37 cellular contexts compared by ENCODE assay signal in genomic region chr1:234466945-234467344, GRCh38.
"Had no signal": no experiment of that assay in that cellular context is flagged by ENCODE, and none has a peak within 500 bp of the region (broad histone marks: within the 10 kb centered on the region; RNA-seq: fewer than 3 reads in every experiment).

No MANE protein-coding gene starts in this region.

- H3K27ac Mint-ChIP-seq: activated B cell treated with CpG ODN at 0.5 μM for 24 hours; activated CD4-positive, alpha-beta memory T cell treated with anti-CD3 and anti-CD28 coated beads for 36 hours; activated CD4-positive, alpha-beta T cell treated with anti-CD3 and anti-CD28 coated beads, Interleukin-2, amount 10 ng/mL, durations not matched to agents 24 days and 14 days; activated CD8-positive, alpha-beta T cell treated with anti-CD3 and anti-CD28 coated beads for 36 hours; activated naive CD4-positive, alpha-beta T cell treated with anti-CD3 and anti-CD28 coated beads for 36 hours; activated naive CD8-positive, alpha-beta T cell treated with anti-CD3 and anti-CD28 coated beads for 36 hours; activated T-cell treated with anti-CD3 and anti-CD28 coated beads, Interleukin-2, amount 50 U/mL, for 72 hours; activated T-helper 1 cell treated with anti-CD3 and anti-CD28 coated beads, Interleukin-12 subunit alpha, Interleukin-12 subunit beta, Interleukin-2, Interleukin-4 antibody, amounts not matched to agents 30 ng/mL and 10 ng/mL and 1 ng/mL, durations not matched to agents 14 hours and 24 hours and 36 hours; activated T-helper 17 cell treated with anti-CD3 and anti-CD28 coated beads, Interleukin-2, amount 50 U/mL, for 72 hours; T-helper 1 cell treated with Interleukin-12 subunit alpha and Interleukin-12 subunit beta and Interleukin-4 antibody, amounts not matched to agents 30 μg/mL and 1 μg/mL, for 36 hours; T-helper 2 cell treated with Interferon-gamma antibody and Interleukin-4, amounts not matched to agents 5 μg/mL and 100 μg/mL, for 36 hours had no signal

- H3K4me1 ChIP-seq: adrenal gland, breast epithelium had no signal

- H3K9me3 Mint-ChIP-seq: activated B cell treated with CpG ODN at 0.5 μM for 24 hours; activated CD4-positive, alpha-beta memory T cell treated with anti-CD3 and anti-CD28 coated beads for 36 hours; activated CD4-positive, alpha-beta T cell treated with anti-CD3 and anti-CD28 coated beads, Interleukin-2, amount 10 ng/mL, durations not matched to agents 24 days and 14 days; activated CD8-positive, alpha-beta T cell treated with anti-CD3 and anti-CD28 coated beads for 36 hours; activated naive CD4-positive, alpha-beta T cell treated with anti-CD3 and anti-CD28 coated beads for 36 hours; activated naive CD4-positive, alpha-beta T cell treated with anti-CD3 and anti-CD28 coated beads, Interleukin-2, amount 50 U/mL, for 72 hours; activated naive CD8-positive, alpha-beta T cell treated with anti-CD3 and anti-CD28 coated beads for 36 hours; activated T-cell treated with anti-CD3 and anti-CD28 coated beads, Interleukin-2, amount 50 U/mL, for 4 hours; activated T-cell treated with anti-CD3 and anti-CD28 coated beads, Interleukin-2, amount 50 U/mL, for 72 hours; activated T-helper 1 cell treated with anti-CD3 and anti-CD28 coated beads, Interleukin-12 subunit alpha, Interleukin-12 subunit beta, Interleukin-2, Interleukin-4 antibody, amounts not matched to agents 30 ng/mL and 10 ng/mL and 1 ng/mL, durations not matched to agents 14 hours and 24 hours and 36 hours; activated T-helper 17 cell treated with anti-CD3 and anti-CD28 coated beads, Interleukin-2, amount 50 U/mL, for 72 hours; central memory CD8-positive, alpha-beta T cell; T-helper 1 cell treated with Interleukin-12 subunit alpha and Interleukin-12 subunit beta and Interleukin-4 antibody, amounts not matched to agents 30 μg/mL and 1 μg/mL, for 36 hours; T-helper 2 cell treated with Interferon-gamma antibody and Interleukin-4, amounts not matched to agents 5 μg/mL and 100 μg/mL, for 36 hours had no signal

- H3K9me3 ChIP-seq: adrenal gland, body of pancreas, breast epithelium had no signal

- H3K27me3 Mint-ChIP-seq: activated B cell treated with CpG ODN at 0.5 μM for 24 hours; activated CD4-positive, alpha-beta memory T cell treated with anti-CD3 and anti-CD28 coated beads for 36 hours; activated CD4-positive, alpha-beta T cell treated with anti-CD3 and anti-CD28 coated beads, Interleukin-2, amount 10 ng/mL, durations not matched to agents 24 days and 14 days; activated CD8-positive, alpha-beta T cell treated with anti-CD3 and anti-CD28 coated beads for 36 hours; activated naive CD8-positive, alpha-beta T cell treated with anti-CD3 and anti-CD28 coated beads for 36 hours; activated T-helper 17 cell treated with anti-CD3 and anti-CD28 coated beads, Interleukin-2, amount 50 U/mL, for 72 hours; central memory CD8-positive, alpha-beta T cell had no signal

- H3K4me3 ChIP-seq: adrenal gland, body of pancreas, breast epithelium, cardiac muscle cell had no signal

- H3K27me3 ChIP-seq: adrenal gland, body of pancreas, brain microvascular endothelial cell, breast epithelium, cardiac muscle cell had no signal

- H3K36me3 ChIP-seq: breast epithelium had no signal

- H3K4me3 Mint-ChIP-seq: activated B cell treated with CpG ODN at 0.5 μM for 24 hours; activated CD4-positive, alpha-beta memory T cell treated with anti-CD3 and anti-CD28 coated beads for 36 hours; activated CD4-positive, alpha-beta T cell treated with anti-CD3 and anti-CD28 coated beads, Interleukin-2, amount 10 ng/mL, durations not matched to agents 24 days and 14 days; activated CD8-positive, alpha-beta T cell treated with anti-CD3 and anti-CD28 coated beads for 36 hours; activated naive CD4-positive, alpha-beta T cell treated with anti-CD3 and anti-CD28 coated beads for 36 hours; activated naive CD8-positive, alpha-beta T cell treated with anti-CD3 and anti-CD28 coated beads for 36 hours; activated T-cell treated with anti-CD3 and anti-CD28 coated beads, Interleukin-2, amount 50 U/mL, for 4 hours; activated T-cell treated with anti-CD3 and anti-CD28 coated beads, Interleukin-2, amount 50 U/mL, for 72 hours; activated T-helper 1 cell treated with anti-CD3 and anti-CD28 coated beads, Interleukin-12 subunit alpha, Interleukin-12 subunit beta, Interleukin-2, Interleukin-4 antibody, amounts not matched to agents 30 ng/mL and 10 ng/mL and 1 ng/mL, durations not matched to agents 14 hours and 24 hours and 36 hours; activated T-helper 17 cell treated with anti-CD3 and anti-CD28 coated beads, Interleukin-2, amount 50 U/mL, for 72 hours; central memory CD8-positive, alpha-beta T cell; T-helper 1 cell treated with Interleukin-12 subunit alpha and Interleukin-12 subunit beta and Interleukin-4 antibody, amounts not matched to agents 30 μg/mL and 1 μg/mL, for 36 hours; T-helper 2 cell treated with Interferon-gamma antibody and Interleukin-4, amounts not matched to agents 5 μg/mL and 100 μg/mL, for 36 hours had no signal

- H3K4me1 Mint-ChIP-seq: activated B cell treated with CpG ODN at 0.5 μM for 24 hours; activated naive CD8-positive, alpha-beta T cell treated with anti-CD3 and anti-CD28 coated beads for 36 hours; activated T-helper 17 cell treated with anti-CD3 and anti-CD28 coated beads, Interleukin-2, amount 50 U/mL, for 72 hours; central memory CD8-positive, alpha-beta T cell had no signal

- H3K27ac ChIP-seq: adrenal gland, body of pancreas, brain microvascular endothelial cell, breast epithelium, cardiac muscle cell, VCaP had no signal

- DNase-seq: activated B cell treated with CpG ODN at 0.5 μM for 24 hours; activated CD4-positive, alpha-beta memory T cell treated with anti-CD3 and anti-CD28 coated beads for 36 hours; activated CD4-positive, alpha-beta T cell treated with anti-CD3 and anti-CD28 coated beads for 4 hours; activated CD4-positive, alpha-beta T cell treated with anti-CD3 and anti-CD28 coated beads, Interleukin-2, amount 10 ng/mL, durations not matched to agents 24 days and 14 days; activated CD4-positive, alpha-beta T cell treated with anti-CD3 and anti-CD28 coated beads, Interleukin-2, amount 50 U/mL, for 1 hour; activated CD4-positive, alpha-beta T cell treated with anti-CD3 and anti-CD28 coated beads, Interleukin-2, amount 50 U/mL, for 4 hours; activated CD4-positive, CD25-positive, alpha-beta regulatory T cell treated with anti-CD3 and anti-CD28 coated beads, Interleukin-2, amount 50 U/mL, for 72 hours; activated CD8-positive, alpha-beta memory T cell treated with anti-CD3 and anti-CD28 coated beads, Interleukin-2, amount 50 U/mL, for 4 hours; activated CD8-positive, alpha-beta T cell treated with anti-CD3 and anti-CD28 coated beads for 36 hours; activated effector memory CD4-positive, alpha-beta T cell treated with anti-CD3 and anti-CD28 coated beads, Interleukin-2, amount 50 U/mL, for 16 hours; activated gamma-delta T cell treated with Interleukin-2 at 50 U/mL for 16 hours; activated naive CD4-positive, alpha-beta T cell; activated naive CD4-positive, alpha-beta T cell treated with anti-CD3 and anti-CD28 coated beads for 36 hours; activated naive CD4-positive, alpha-beta T cell treated with anti-CD3 and anti-CD28 coated beads, Interleukin-2, amount 50 U/mL, for 16 hours; activated naive CD8-positive, alpha-beta T cell treated with anti-CD3 and anti-CD28 coated beads for 36 hours; activated T-cell treated with anti-CD3 and anti-CD28 coated beads for 4 hours; activated T-cell treated with anti-CD3 and anti-CD28 coated beads, Interleukin-2, amount 50 U/mL, for 1 hour; activated T-cell treated with anti-CD3 and anti-CD28 coated beads, Interleukin-2, amount 50 U/mL, for 4 hours; activated T-cell treated with anti-CD3 and anti-CD28 coated beads, Interleukin-2, amount 50 U/mL, for 72 hours; adrenal gland; amniotic stem cell; aorta; body of pancreas; brain microvascular endothelial cell; caudate nucleus; cerebellar nuclear complex; T-helper 2 cell; T-helper 9 cell had no signal
